In the genomic region with DNA sequence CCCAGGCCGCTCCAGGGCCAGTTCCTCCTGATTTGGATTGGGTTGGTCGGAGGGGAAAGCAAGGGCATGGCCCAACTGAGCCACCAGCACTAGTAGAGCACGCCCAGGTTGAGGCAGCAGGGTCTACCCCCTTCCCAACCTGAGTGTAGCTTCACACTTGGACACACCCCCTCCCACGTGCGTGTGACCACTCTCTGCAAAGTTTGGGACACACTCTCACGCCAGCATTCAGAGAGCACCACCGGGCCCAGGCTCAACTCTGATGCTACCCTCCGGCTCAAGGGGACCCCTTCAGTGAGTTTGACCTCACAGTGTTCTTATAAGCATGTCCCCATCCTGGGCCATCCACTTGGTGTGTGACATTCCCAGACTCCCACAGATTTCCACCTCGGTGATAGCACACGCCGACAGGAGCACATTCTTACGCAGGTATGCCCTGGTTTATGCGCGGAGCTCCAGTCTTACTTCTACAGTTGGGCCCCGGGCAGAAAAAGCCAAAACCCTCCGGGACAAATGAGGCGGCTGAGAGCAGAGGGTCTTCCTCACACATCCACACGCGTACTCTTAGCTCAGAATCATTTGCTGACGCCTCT, we compare ENCODE assay signal across 29 cellular contexts. TPM values are rescaled to one million over a fixed set of nuclear protein-coding genes. Genes with fewer than 3 reads are reported as not detected.
DNase-seq lines count a peak whose midpoint lies in the region; ATAC-seq, FAIRE-seq and TF ChIP-seq lines count a peak whose summit lies in the region.
"Had no signal": no experiment of that assay in that cellular context is flagged by ENCODE, and none has a peak within 500 bp of the region (broad histone marks: within the 10 kb centered on the region; RNA-seq: fewer than 3 reads in every experiment).

No MANE protein-coding gene starts in this region.

- H3K4me1 ChIP-seq in CD8-positive, alpha-beta memory T cell (ENCODE audit: insufficient read depth, low read length) = no peaks in the 10 kb centered on the region
- H3K4me1 ChIP-seq: BLaER1 treated with 17β-estradiol and CSF1 and Interleukin-3, amounts not matched to agents 10 nM and 100 nM; prostate gland had no signal

- H3K9me3 Mint-ChIP-seq in activated CD4-positive, alpha-beta T cell treated with anti-CD3 and anti-CD28 coated beads, Interleukin-2, amount 10 ng/mL, durations not matched to agents 7 days and 5 days = no peaks in the 10 kb centered on the region
- peaks cover 0 to 2% (median 0%) of the 10 kb centered on the region in 5 donors for H3K9me3 Mint-ChIP-seq in CD8-positive, alpha-beta memory T cell
- H3K9me3 Mint-ChIP-seq: activated T-helper 2 cell treated with anti-CD3 and anti-CD28 coated beads, Interferon-gamma antibody, Interleukin-2, Interleukin-4, amounts not matched to agents 10 μg/mL and 5 μg/mL and 100 μg/mL, durations not matched to agents 14 hours and 24 hours and 36 hours; central memory CD8-positive, alpha-beta T cell; memory B cell had no signal

- no peak overlapping the region for H3K4me3 ChIP-seq in CD8-positive, alpha-beta memory T cell (ENCODE audit: low read length)
- no peak overlapping the region for H3K4me3 ChIP-seq in bronchial epithelial cell (ENCODE audit: low read depth, low read length)
- H3K4me3 ChIP-seq: BLaER1 treated with 17β-estradiol and CSF1 and Interleukin-3, amounts not matched to agents 10 nM and 100 nM; GM23248; K562; prostate gland; smooth muscle cell had no signal

- peaks cover 76% of the 10 kb centered on the region for H3K27me3 ChIP-seq in CD8-positive, alpha-beta memory T cell (ENCODE audit: insufficient read depth, low read length, poor library complexity, severe bottlenecking)
- peaks cover 50% of the 10 kb centered on the region for H3K27me3 ChIP-seq in bronchial epithelial cell (ENCODE audit: control insufficient read depth, insufficient read depth, low read length)

- DNase-seq in activated CD4-positive, alpha-beta T cell treated with anti-CD3 and anti-CD28 coated beads, Interleukin-2, amount 10 ng/mL, durations not matched to agents 7 days and 5 days = no peak
- no peak for DNase-seq in activated CD4-positive, alpha-beta T cell treated with anti-CD3 and anti-CD28 coated beads for 48 hours
- DNase-seq in CD8-positive, alpha-beta memory T cell = no peak
- no peak for DNase-seq in bronchial epithelial cell (ENCODE audit: low read depth)
- DNase-seq in omental fat pad (ENCODE audit: low spot score) = no peak
- DNase-seq in HEK293T (ENCODE audit: extremely low spot score) = no peak
- no peak for DNase-seq in mucosa of gallbladder (ENCODE audit: low spot score)
- no peak for DNase-seq in NCI-H2081 treated with DMSO at 0.1 percent for 48 hours (lab: John Stamatoyannopoulos, UW)
- DNase-seq: amygdala; effector CD4-positive, alpha-beta T cell; GDM1; GM23248; kidney glomerular epithelial cell; NCI-H1436 treated with DMSO at 0.1 percent for 48 hours; NCI-H2171; stimulated activated CD4-positive, alpha-beta T cell treated with anti-CD3 and anti-CD28 coated beads, Interleukin-4, amount 100 ng/mL, for 1 hour had no signal

- no peak overlapping the region for H3K27ac ChIP-seq in CD8-positive, alpha-beta memory T cell (ENCODE audit: low read depth, low read length)
- H3K27ac ChIP-seq: BLaER1 treated with 17β-estradiol and CSF1 and Interleukin-3, amounts not matched to agents 10 nM and 100 nM; GM23248; prostate gland had no signal

- H3K36me3 Mint-ChIP-seq in activated CD4-positive, alpha-beta T cell treated with anti-CD3 and anti-CD28 coated beads, Interleukin-2, amount 10 ng/mL, durations not matched to agents 7 days and 5 days (ENCODE audit: low read depth) = peaks cover 9% of the 10 kb centered on the region
- peaks cover 0 to 2% (median 0%) of the 10 kb centered on the region in 3 donors for H3K36me3 Mint-ChIP-seq in CD8-positive, alpha-beta memory T cell

- peak overlapping the region; percentile 7 for H3K4me3 Mint-ChIP-seq in activated CD4-positive, alpha-beta T cell treated with anti-CD3 and anti-CD28 coated beads, Interleukin-2, amount 10 ng/mL, durations not matched to agents 7 days and 5 days
- H3K4me3 Mint-ChIP-seq in CD8-positive, alpha-beta memory T cell = peak overlapping the region in 5 of 7 donors; percentile 19 to 93 (median 37)
- H3K4me3 Mint-ChIP-seq: memory B cell had no signal

- peak overlapping the region; percentile 72 for H3K27ac Mint-ChIP-seq in activated CD4-positive, alpha-beta T cell treated with anti-CD3 and anti-CD28 coated beads, Interleukin-2, amount 10 ng/mL, durations not matched to agents 7 days and 5 days
- H3K27ac Mint-ChIP-seq in CD8-positive, alpha-beta memory T cell = peak overlapping the region in 2 of 8 donors; percentile 8 to 24
- H3K27ac Mint-ChIP-seq: activated T-helper 2 cell treated with anti-CD3 and anti-CD28 coated beads, Interferon-gamma antibody, Interleukin-2, Interleukin-4, amounts not matched to agents 10 μg/mL and 5 μg/mL and 100 μg/mL, durations not matched to agents 14 hours and 24 hours and 36 hours; memory B cell; nephron had no signal

- CTCF ChIA-PET in activated CD4-positive, alpha-beta T cell treated with anti-CD3 and anti-CD28 coated beads, Interleukin-2, amount 10 ng/mL, durations not matched to agents 7 days and 5 days (lab: Charles Lee) = no interaction called here
- CTCF ChIA-PET in CD8-positive, alpha-beta memory T cell (lab: Charles Lee) = no interaction called here
- CTCF ChIA-PET in HEK293T (lab: Yijun Ruan, JAX) = no interaction called here

- H3K4me1 Mint-ChIP-seq in activated CD4-positive, alpha-beta T cell treated with anti-CD3 and anti-CD28 coated beads, Interleukin-2, amount 10 ng/mL, durations not matched to agents 7 days and 5 days = peaks cover 40% of the 10 kb centered on the region
- peaks cover 43 to 61% (median 47%) of the 10 kb centered on the region in 3 donors for H3K4me1 Mint-ChIP-seq in CD8-positive, alpha-beta memory T cell

- peak; percentile 33 for ATAC-seq in omental fat pad (ENCODE audit: low FRiP score)
- ATAC-seq: activated CD4-positive, CD25-positive, alpha-beta regulatory T cell treated with anti-CD3 and anti-CD28 coated beads, Interleukin-2, amount 50 U/mL, for 24 hours had no signal

- H3K36me3 ChIP-seq in CD8-positive, alpha-beta memory T cell (ENCODE audit: insufficient read depth, low read length) = no peaks in the 10 kb centered on the region
- H3K36me3 ChIP-seq in bronchial epithelial cell (ENCODE audit: control insufficient read depth, insufficient read depth, low read length) = no peaks in the 10 kb centered on the region
- H3K36me3 ChIP-seq: BLaER1 treated with 17β-estradiol and CSF1 and Interleukin-3, amounts not matched to agents 10 nM and 100 nM; prostate gland had no signal

- no peak for TF ChIP-seq CTCF in bronchial epithelial cell (IDR thresholded peaks at IDR 0.05; ENCODE audit: insufficient read depth, low read length, severe bottlenecking)
- no peak for TF ChIP-seq CTCF in omental fat pad (IDR thresholded peaks at IDR 0.05)

- FAIRE-seq in bronchial epithelial cell (lab: Jason Lieb, UNC) = peak; percentile 58
- FAIRE-seq: A204.1, frontal cortex, K562 had no signal

- POLR2A ChIA-PET in activated CD4-positive, alpha-beta T cell treated with anti-CD3 and anti-CD28 coated beads, Interleukin-2, amount 10 ng/mL, durations not matched to agents 7 days and 5 days (lab: Charles Lee) = no interaction called here
- POLR2A ChIA-PET in CD8-positive, alpha-beta memory T cell (lab: Charles Lee) = no interaction called here
- POLR2A ChIA-PET in HEK293T (lab: Yijun Ruan, JAX) = no interaction called here

- no peaks in the 10 kb centered on the region for H3K9me3 ChIP-seq in CD8-positive, alpha-beta memory T cell (ENCODE audit: low read length)
- H3K9me3 ChIP-seq: prostate gland had no signal

- H3K27me3 Mint-ChIP-seq in activated CD4-positive, alpha-beta T cell treated with anti-CD3 and anti-CD28 coated beads, Interleukin-2, amount 10 ng/mL, durations not matched to agents 7 days and 5 days = peaks cover 96% of the 10 kb centered on the region
- H3K27me3 Mint-ChIP-seq in CD8-positive, alpha-beta memory T cell = peaks cover 83 to 91% of the 10 kb centered on the region in 2 donors

TF ChIP-seq in HEK293T, 16 proteins besides CTCF, POLR2A, EP300 and RAD21:
- TF ChIP-seq NFRKB (IDR thresholded peaks at IDR 0.05) = no peak
- no peak for TF ChIP-seq TARDBP (IDR thresholded peaks at IDR 0.05)
- TF ChIP-seq ELF4 (IDR thresholded peaks at IDR 0.05) = no peak
- TF ChIP-seq FOXM1 (IDR thresholded peaks at IDR 0.05; ENCODE audit: borderline replicate concordance) = no peak
- TF ChIP-seq ARNT (IDR thresholded peaks at IDR 0.05) = no peak
- no peak for TF ChIP-seq CTBP1 (IDR thresholded peaks at IDR 0.05; ENCODE audit: borderline replicate concordance)
- TF ChIP-seq, protein P1, sequence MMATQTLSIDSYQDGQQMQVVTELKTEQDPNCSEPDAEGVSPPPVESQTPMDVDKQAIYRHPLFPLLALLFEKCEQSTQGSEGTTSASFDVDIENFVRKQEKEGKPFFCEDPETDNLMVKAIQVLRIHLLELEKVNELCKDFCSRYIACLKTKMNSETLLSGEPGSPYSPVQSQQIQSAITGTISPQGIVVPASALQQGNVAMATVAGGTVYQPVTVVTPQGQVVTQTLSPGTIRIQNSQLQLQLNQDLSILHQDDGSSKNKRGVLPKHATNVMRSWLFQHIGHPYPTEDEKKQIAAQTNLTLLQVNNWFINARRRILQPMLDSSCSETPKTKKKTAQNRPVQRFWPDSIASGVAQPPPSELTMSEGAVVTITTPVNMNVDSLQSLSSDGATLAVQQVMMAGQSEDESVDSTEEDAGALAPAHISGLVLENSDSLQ (IDR thresholded peaks at IDR 0.05) = no peak
- TF ChIP-seq LEF1 (IDR thresholded peaks at IDR 0.05; ENCODE audit: borderline replicate concordance) = no peak
- TF ChIP-seq SUZ12 (IDR thresholded peaks at IDR 0.05) = no peak
- TF ChIP-seq BHLHE40 (IDR thresholded peaks at IDR 0.05; ENCODE audit: borderline replicate concordance) = no peak
- no peak for TF ChIP-seq FOXK2 (IDR thresholded peaks at IDR 0.05)
- TF ChIP-seq L3MBTL2 (conservative IDR thresholded peaks at IDR 0.05) = no peak
- TF ChIP-seq FOXA1 (IDR thresholded peaks at IDR 0.05) = no peak
- no peak for TF ChIP-seq ZNF384 (IDR thresholded peaks at IDR 0.05)
- TF ChIP-seq SP1 (IDR thresholded peaks at IDR 0.05) = no peak
- TF ChIP-seq HDGF (IDR thresholded peaks at IDR 0.05; ENCODE audit: borderline replicate concordance) = no peak

RNA-seq across cellular contexts. Expression of gene DMRTA2, which starts 3.0 kb away (rescaled TPM):
- total RNA-seq in activated CD4-positive, alpha-beta T cell treated with anti-CD3 and anti-CD28 coated beads, Interleukin-2, amount 10 ng/mL, durations not matched to agents 7 days and 5 days = not detected
- not detected for total RNA-seq in CD8-positive, alpha-beta memory T cell
- polyA plus RNA-seq in CD8-positive, alpha-beta memory T cell = not detected
- total RNA-seq in bronchial epithelial cell (4.2 and 7.4 TPM in 2 replicates), omental fat pad (not detected), mucosa of gallbladder (not detected)
- total RNA-seq: activated CD8-positive, alpha-beta memory T cell treated with anti-CD3 and anti-CD28 coated beads for 36 hours; activated T-helper 2 cell treated with anti-CD3 and anti-CD28 coated beads, Interferon-gamma antibody, Interleukin-2, Interleukin-4, amounts not matched to agents 10 μg/mL and 5 μg/mL and 100 μg/mL, durations not matched to agents 14 hours and 24 hours and 36 hours; GM23248; K562; ureter had no signal
- polyA plus RNA-seq: GM23248, K562, smooth muscle cell had no signal
